9 cellular contexts compared by ENCODE assay signal in the genomic region with DNA sequence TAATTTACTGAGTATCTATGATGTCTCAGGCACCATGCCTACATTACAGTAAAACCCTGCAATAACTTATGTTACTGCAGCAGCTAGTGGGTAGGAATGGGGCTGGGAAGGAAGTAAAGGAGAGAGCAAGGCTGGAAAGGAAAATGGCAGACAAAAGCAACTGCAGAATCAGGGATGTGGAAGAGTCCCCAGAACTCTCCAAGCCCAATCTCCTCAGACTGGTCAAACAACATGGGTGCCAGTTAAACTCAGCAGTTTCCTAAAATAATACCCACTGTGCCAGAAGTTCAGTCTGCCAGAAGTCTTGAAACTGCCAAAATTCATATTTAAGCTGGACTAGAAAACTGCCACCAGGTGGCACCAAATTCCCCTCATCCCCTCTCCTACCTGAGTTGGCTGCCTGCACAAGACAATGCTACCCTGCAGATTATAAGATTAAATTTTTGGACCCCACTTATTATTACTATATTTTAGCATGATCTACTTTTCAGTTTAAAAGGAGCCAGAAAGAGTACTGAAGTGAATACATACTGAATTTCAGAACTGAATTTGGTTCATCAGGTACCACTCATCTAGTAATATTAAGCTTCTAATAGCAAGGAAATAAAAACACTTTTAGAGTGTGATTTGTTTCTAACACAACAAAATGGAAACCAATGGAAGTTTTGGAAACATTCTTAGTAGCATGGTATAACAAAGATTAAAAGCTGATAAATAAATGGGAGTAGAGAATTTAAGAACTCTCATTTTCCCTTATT.
DNase-seq lines count a peak whose midpoint lies in the region; ATAC-seq and TF ChIP-seq lines count a peak whose summit lies in the region.
"Had no signal": no experiment of that assay in that cellular context is flagged by ENCODE, and none has a peak within 500 bp of the region (broad histone marks: within the 10 kb centered on the region; RNA-seq: fewer than 3 reads in every experiment).

No MANE protein-coding gene starts in this region.

- no peak overlapping the region for H3K4me3 Mint-ChIP-seq in naive thymus-derived CD4-positive, alpha-beta T cell

- CTCF ChIA-PET in naive thymus-derived CD4-positive, alpha-beta T cell (lab: Charles Lee): interaction anchor here (0.6 to 2.5 kb wide), 18 partner anchors 9 to 1252 kb away, joined by 3 to 19 read pairs (median 4); no protein-coding TSS in a partner anchor

- H3K27me3 ChIP-seq in naive thymus-derived CD4-positive, alpha-beta T cell (ENCODE audit: control insufficient read depth in 2 of 2, insufficient read depth in 2 of 2, low read length in 2 of 2): no peaks in the 10 kb centered on the region

- H3K9me3 ChIP-seq in naive thymus-derived CD4-positive, alpha-beta T cell (ENCODE audit: control insufficient read depth in 2 of 3, low read length in 3 of 3): no peaks in the 10 kb centered on the region

- no peaks in the 10 kb centered on the region for H3K9me3 Mint-ChIP-seq in naive thymus-derived CD4-positive, alpha-beta T cell

- peak; percentile 56 for ATAC-seq in HG03108 (IDR thresholded peaks at IDR 0.05; ENCODE audit: unreplicated experiment)
- ATAC-seq in naive thymus-derived CD4-positive, alpha-beta T cell: peak; percentile 70

- H3K27ac ChIP-seq in naive thymus-derived CD4-positive, alpha-beta T cell (ENCODE audit: low read depth, low read length): no peak overlapping the region

- peaks cover 18 to 44% (median 27%) of the 10 kb centered on the region in 5 donors for H3K36me3 Mint-ChIP-seq in naive thymus-derived CD4-positive, alpha-beta T cell

- H3K4me1 ChIP-seq in naive thymus-derived CD4-positive, alpha-beta T cell (ENCODE audit: control insufficient read depth in 2 of 2, insufficient read depth in 2 of 2, low read length in 2 of 2): no peaks in the 10 kb centered on the region

- H3K36me3 ChIP-seq in naive thymus-derived CD4-positive, alpha-beta T cell (ENCODE audit: control insufficient read depth in 2 of 3, insufficient read depth in 3 of 3, low read length in 3 of 3): peaks cover 26 to 70% (median 38%) of the 10 kb centered on the region in 3 experiments

- no peaks in the 10 kb centered on the region for H3K27me3 Mint-ChIP-seq in naive thymus-derived CD4-positive, alpha-beta T cell

- peak overlapping the region in 6 of 9 donors; percentile 13 to 65 (median 40) for H3K27ac Mint-ChIP-seq in naive thymus-derived CD4-positive, alpha-beta T cell

- no peak for TF ChIP-seq POLR2A in erythroblast (IDR thresholded peaks at IDR 0.05; ENCODE audit: low read length)

- intact Hi-C loops in naive thymus-derived CD4-positive, alpha-beta T cell (cut with micrococcal nuclease): loop anchor here (1.0 to 5.0 kb wide), 9 partner anchors 46 to 810 kb away; partner anchors contain the start of genes FBXO36 (in 1 of the 2), SLC16A14 (in 1 of the 2) and TRIP12 (in 1 of the 2)

- peaks cover 0 to 6% (median 0%) of the 10 kb centered on the region in 7 donors for H3K4me1 Mint-ChIP-seq in naive thymus-derived CD4-positive, alpha-beta T cell

- POLR2A ChIA-PET in naive thymus-derived CD4-positive, alpha-beta T cell (lab: Charles Lee): interaction anchor here (0.7 to 1.2 kb wide), 2 partner anchors 100 to 1121 kb away, joined by 3 to 5 read pairs; no protein-coding TSS in a partner anchor

- no peak overlapping the region for H3K4me3 ChIP-seq in naive thymus-derived CD4-positive, alpha-beta T cell (ENCODE audit: low read length)
- H3K4me3 ChIP-seq: skin epidermis had no signal

- peak; percentile 72 for DNase-seq in DMS 273 (lab: John Stamatoyannopoulos, UW; ENCODE audit: unreplicated experiment)
- DNase-seq in DMS 273 treated with DMSO at 0.1 percent for 48 hours (lab: John Stamatoyannopoulos, UW): no peak
- peak; percentile 25 for DNase-seq in NOMO-1 treated with DMSO at 0.1 percent for 48 hours (lab: John Stamatoyannopoulos, UW; ENCODE audit: unreplicated experiment)
- DNase-seq in activated CD8-positive, alpha-beta memory T cell treated with anti-CD3 and anti-CD28 coated beads, Interleukin-2, amount 50 U/mL, for 24 hours (ENCODE audit: extremely low read depth): peak; percentile 8
- peak; percentile 73 to 83 for DNase-seq in erythroblast (lab: John Stamatoyannopoulos, UW)
- DNase-seq in naive thymus-derived CD4-positive, alpha-beta T cell: peak; percentile 33 to 76 (median 66)
- peak; percentile 29 to 78 (median 54) for DNase-seq in stimulated activated naive CD4-positive, alpha-beta T cell (lab: John Stamatoyannopoulos, UW)
